14 cellular contexts compared by ENCODE assay signal in the genomic region with DNA sequence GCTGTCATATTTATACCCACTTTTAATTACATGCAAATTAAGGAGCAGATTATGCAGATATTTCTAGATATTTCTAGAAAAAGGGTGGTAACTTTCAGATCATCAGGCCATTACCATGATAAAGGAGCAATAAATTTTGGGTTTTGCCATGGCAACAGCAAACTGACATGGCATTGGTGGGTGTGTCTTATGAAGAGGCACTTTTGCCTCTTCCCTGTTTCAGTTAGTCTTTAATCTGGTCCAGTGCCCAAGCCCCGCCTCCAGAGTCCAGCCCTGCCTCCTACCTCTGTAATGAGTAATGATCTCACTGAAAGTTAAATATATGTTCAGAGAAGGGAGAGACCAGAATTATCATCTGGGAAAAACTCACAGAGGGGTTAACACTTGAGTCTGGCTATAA.
"Had no signal": no experiment of that assay in that cellular context is flagged by ENCODE, and none has a peak within 500 bp of the region (broad histone marks: within the 10 kb centered on the region; RNA-seq: fewer than 3 reads in every experiment).

No MANE protein-coding gene starts in this region.

- H3K36me3 ChIP-seq: colonic mucosa, heart left ventricle, left ventricle myocardium inferior, suprapubic skin had no signal

- H3K27me3 ChIP-seq: colonic mucosa, heart left ventricle, suprapubic skin had no signal

- H3K4me3 ChIP-seq: colonic mucosa, heart left ventricle, left ventricle myocardium inferior, psoas muscle, suprapubic skin had no signal

- H3K4me1 ChIP-seq: colonic mucosa, heart left ventricle, left ventricle myocardium inferior, psoas muscle, suprapubic skin had no signal

- H3K9me3 ChIP-seq: colonic mucosa, heart left ventricle, left ventricle myocardium inferior, psoas muscle, suprapubic skin had no signal

- ATAC-seq: activated CD8-positive, alpha-beta T cell treated with anti-CD3 and anti-CD28 coated beads, Interleukin-2, amount 10 ng/mL, durations not matched to agents 7 days and 5 days; heart left ventricle; psoas muscle; sciatic nerve had no signal

- H3K4me3 Mint-ChIP-seq: activated CD8-positive, alpha-beta T cell treated with anti-CD3 and anti-CD28 coated beads, Interleukin-2, amount 10 ng/mL, durations not matched to agents 7 days and 5 days; activated naive CD4-positive, alpha-beta T cell treated with anti-CD3 and anti-CD28 coated beads for 36 hours had no signal

- H3K27ac ChIP-seq: colonic mucosa, heart left ventricle, left ventricle myocardium inferior, psoas muscle, suprapubic skin had no signal

- H3K27ac Mint-ChIP-seq: activated CD8-positive, alpha-beta T cell treated with anti-CD3 and anti-CD28 coated beads, Interleukin-2, amount 10 ng/mL, durations not matched to agents 7 days and 5 days; activated naive CD4-positive, alpha-beta T cell treated with anti-CD3 and anti-CD28 coated beads for 36 hours had no signal

- DNase-seq: activated CD4-positive, alpha-beta T cell treated with anti-CD3 and anti-CD28 coated beads for 4 hours; activated CD8-positive, alpha-beta T cell treated with anti-CD3 and anti-CD28 coated beads, Interleukin-2, amount 10 ng/mL, durations not matched to agents 7 days and 5 days; activated naive CD4-positive, alpha-beta T cell treated with anti-CD3 and anti-CD28 coated beads for 36 hours; colonic mucosa; foreskin melanocyte; heart left ventricle; left ventricle myocardium inferior; mesendoderm; psoas muscle; stimulated activated CD4-positive, alpha-beta T cell treated with anti-CD3 and anti-CD28 coated beads, Interleukin-12 subunit alpha, Interleukin-12 subunit beta, amount 100 ng/mL, for 4 hours; stimulated activated naive CD4-positive, alpha-beta T cell treated with Interleukin-2 at 50 U/mL for 16 hours had no signal

- H3K9me3 Mint-ChIP-seq: activated naive CD4-positive, alpha-beta T cell treated with anti-CD3 and anti-CD28 coated beads for 36 hours had no signal

- FAIRE-seq: astrocyte had no signal
